Comparison of ENCODE assay signal across 8 cellular contexts in genomic region chr13:26557393-26558073, GRCh38. TPM values are rescaled to one million over a fixed set of nuclear protein-coding genes. Genes with fewer than 3 reads are reported as not detected.
DNase-seq lines count a peak whose midpoint lies in the region; ATAC-seq and TF ChIP-seq lines count a peak whose summit lies in the region.

TSS of gene WASF3 (plus strand) at chr13:26557683. CDS start at chr13:26642271, 84,588 bp downstream.

- peaks cover 14% of the 10 kb centered on the region for H3K4me1 ChIP-seq in mesodermal cell (ENCODE audit: control insufficient read depth, insufficient read depth, low read length, poor library complexity, severe bottlenecking)

- H3K9me3 ChIP-seq in mesodermal cell (ENCODE audit: control insufficient read depth, low read length): no peaks in the 10 kb centered on the region

- peaks cover 3% of the 10 kb centered on the region for H3K9me3 Mint-ChIP-seq in activated CD8-positive, alpha-beta T cell treated with anti-CD3 and anti-CD28 coated beads, Interleukin-2, amount 10 ng/mL, durations not matched to agents 7 days and 5 days (ENCODE audit: insufficient read depth)

- no peak within 1 kb of the TSS for H3K27ac Mint-ChIP-seq in activated CD8-positive, alpha-beta T cell treated with anti-CD3 and anti-CD28 coated beads, Interleukin-2, amount 10 ng/mL, durations not matched to agents 7 days and 5 days

- peak within 1 kb of the TSS; percentile 76 for H3K4me3 ChIP-seq in mesodermal cell (ENCODE audit: extremely low read depth, insufficient read depth, low read length, poor library complexity, severe bottlenecking)

- peaks cover 40% of the 10 kb centered on the region for H3K27me3 Mint-ChIP-seq in activated CD8-positive, alpha-beta T cell treated with anti-CD3 and anti-CD28 coated beads, Interleukin-2, amount 10 ng/mL, durations not matched to agents 7 days and 5 days (ENCODE audit: low read depth)

- TF ChIP-seq CTCF in AG09319 (IDR thresholded peaks at IDR 0.05; ENCODE audit: low read depth, low read length): no peak

- H3K4me3 Mint-ChIP-seq in activated CD8-positive, alpha-beta T cell treated with anti-CD3 and anti-CD28 coated beads, Interleukin-2, amount 10 ng/mL, durations not matched to agents 7 days and 5 days: peak within 1 kb of the TSS; percentile 49

- TF ChIP-seq POLR2A in erythroblast (IDR thresholded peaks at IDR 0.05; ENCODE audit: low read length): no peak

- H3K27ac ChIP-seq in mesodermal cell (ENCODE audit: low read depth, low read length, severe bottlenecking): peak within 1 kb of the TSS; percentile 37

- H3K36me3 Mint-ChIP-seq in activated CD8-positive, alpha-beta T cell treated with anti-CD3 and anti-CD28 coated beads, Interleukin-2, amount 10 ng/mL, durations not matched to agents 7 days and 5 days (ENCODE audit: low read depth): no peaks in the 10 kb centered on the region

- ATAC-seq in GM19043 (IDR thresholded peaks at IDR 0.05; ENCODE audit: low read depth, unreplicated experiment): peak; percentile 93
- peak; percentile 84 for ATAC-seq in HG03196 (IDR thresholded peaks at IDR 0.05; ENCODE audit: unreplicated experiment)
- ATAC-seq in activated CD8-positive, alpha-beta T cell treated with anti-CD3 and anti-CD28 coated beads, Interleukin-2, amount 10 ng/mL, durations not matched to agents 7 days and 5 days: peak; percentile 94

- H3K36me3 ChIP-seq in mesodermal cell (ENCODE audit: control insufficient read depth, insufficient read depth, low read length): no peaks in the 10 kb centered on the region

- peaks cover 3% of the 10 kb centered on the region for H3K4me1 Mint-ChIP-seq in activated CD8-positive, alpha-beta T cell treated with anti-CD3 and anti-CD28 coated beads, Interleukin-2, amount 10 ng/mL, durations not matched to agents 7 days and 5 days (ENCODE audit: low read depth)

- CTCF ChIA-PET in activated CD8-positive, alpha-beta T cell treated with anti-CD3 and anti-CD28 coated beads, Interleukin-2, amount 10 ng/mL, durations not matched to agents 7 days and 5 days (lab: Charles Lee): no interaction called here

- DNase-seq in AG09319 (ENCODE audit: extremely low read depth, low read depth): peak; percentile 74
- DNase-seq in NCI-H2227 treated with DMSO at 0.1 percent for 48 hours (lab: John Stamatoyannopoulos, UW): peak; percentile 89
- peak; percentile 62 for DNase-seq in activated CD8-positive, alpha-beta T cell treated with anti-CD3 and anti-CD28 coated beads, Interleukin-2, amount 10 ng/mL, durations not matched to agents 7 days and 5 days
- DNase-seq in erythroblast (lab: John Stamatoyannopoulos, UW): peak; percentile 83 to 88
- DNase-seq in stimulated activated CD8-positive, alpha-beta memory T cell treated with anti-CD3 and anti-CD28 coated beads, Interleukin-7, amount 100 ng/mL, for 48 hours (ENCODE audit: extremely low read depth in 1 of 2, low read depth in 1 of 2): peak; percentile 24 to 33

- 0% methylated on average over 39 to 79 of the region's 94 CpGs for WGBS in mesodermal cell (ENCODE audit: insufficient coverage in 2 of 2), 2 experiments

- POLR2A ChIA-PET in activated CD8-positive, alpha-beta T cell treated with anti-CD3 and anti-CD28 coated beads, Interleukin-2, amount 10 ng/mL, durations not matched to agents 7 days and 5 days (lab: Charles Lee): no interaction called here

RNA-seq across cellular contexts. Expression of gene WASF3, which starts in this region (rescaled TPM):
- total RNA-seq in activated CD8-positive, alpha-beta T cell treated with anti-CD3 and anti-CD28 coated beads, Interleukin-2, amount 10 ng/mL, durations not matched to agents 7 days and 5 days: not detected
- 18.3 TPM for polyA plus RNA-seq in mesodermal cell (2013, experiment 1 of 2)
- 17.4 TPM for polyA plus RNA-seq in mesodermal cell (2013, experiment 2 of 2)

Comparison
In these comparisons a context has a peak if more than half of its experiments do, and no peak if none do; other contexts are left out.
1. Peak in every context shown above with its lines: DNase-seq, ATAC-seq, H3K4me3 ChIP-seq and H3K27ac ChIP-seq.
2. Peak in DNase-seq and ATAC-seq in activated CD8-positive, alpha-beta T cell treated with anti-CD3 and anti-CD28 coated beads, Interleukin-2, amount 10 ng/mL, durations not matched to agents 7 days and 5 days; RNA of the gene not detected or under 1 TPM.
3. DNase-seq: peak in every context shown above with its lines; median percentile 89 in NCI-H2227 treated with DMSO at 0.1 percent for 48 hours; 86 in erythroblast; 74 in AG09319; 62 in activated CD8-positive, alpha-beta T cell treated with anti-CD3 and anti-CD28 coated beads, Interleukin-2, amount 10 ng/mL, durations not matched to agents 7 days and 5 days; 28 in stimulated activated CD8-positive, alpha-beta memory T cell treated with anti-CD3 and anti-CD28 coated beads, Interleukin-7, amount 100 ng/mL, for 48 hours.